In genomic region chr2:170170281-170171035, GRCh38 we compare ENCODE assay signal across 16 cellular contexts.
DNase-seq lines count a peak whose midpoint lies in the region; ATAC-seq and FAIRE-seq lines count a peak whose summit lies in the region.
"Had no signal": no experiment of that assay in that cellular context is flagged by ENCODE, and none has a peak within 500 bp of the region (broad histone marks: within the 10 kb centered on the region; RNA-seq: fewer than 3 reads in every experiment).

No MANE protein-coding gene starts in this region.

- ATAC-seq in GM21723 (IDR thresholded peaks at IDR 0.05; ENCODE audit: unreplicated experiment) (no peak), GM21717 (IDR thresholded peaks at IDR 0.05; ENCODE audit: unreplicated experiment) (no peak)
- ATAC-seq: activated naive CD8-positive, alpha-beta T cell treated with anti-CD3 and anti-CD28 coated beads, Interleukin-2, amount 50 U/mL, for 24 hours; activated T-cell treated with anti-CD3 and anti-CD28 coated beads, Interleukin-2, amount 50 U/mL, for 4 hours; right cardiac atrium had no signal

- peak; percentile 93 for DNase-seq in DMS 273 (lab: John Stamatoyannopoulos, UW; ENCODE audit: unreplicated experiment)
- DNase-seq in NCI-H1105 treated with DMSO at 0.1 percent for 48 hours (lab: John Stamatoyannopoulos, UW) = peak; percentile 49
- DNase-seq in NCI-H82 (lab: John Stamatoyannopoulos, UW) = peak; percentile 98
- no peak for DNase-seq in COR-L47 (lab: John Stamatoyannopoulos, UW)
- no peak for DNase-seq in NCI-H187 treated with DMSO at 0.1 percent for 48 hours (lab: John Stamatoyannopoulos, UW)
- DNase-seq: activated CD4-positive, alpha-beta T cell treated with anti-CD3 and anti-CD28 coated beads, Interleukin-2, amount 50 U/mL, for 48 hours; activated naive CD8-positive, alpha-beta T cell treated with anti-CD3 and anti-CD28 coated beads, Interleukin-2, amount 50 U/mL, for 24 hours; activated T-cell treated with anti-CD3 and anti-CD28 coated beads, Interleukin-2, amount 50 U/mL, for 4 hours; Calu3; effector memory CD4-positive, alpha-beta T cell; NCI-H2081; right cardiac atrium; stimulated activated CD4-positive, alpha-beta T cell treated with anti-CD3 and anti-CD28 coated beads, Interleukin-1b, Interleukin-23, amount 100 ng/mL, for 48 hours had no signal

- peak; percentile 85 for FAIRE-seq in islet of Langerhans (lab: Jason Lieb, UNC)

Comparison
In these comparisons a context has a peak if more than half of its experiments do, and no peak if none do; other contexts are left out.
1. DNase-seq: peak in DMS 273 (single experiment), NCI-H1105 treated with DMSO at 0.1 percent for 48 hours (single experiment) and NCI-H82 (single experiment); none in COR-L47 (single experiment) and NCI-H187 treated with DMSO at 0.1 percent for 48 hours (single experiment).